ENCODE assay signal across 37 cellular contexts in the genomic region with DNA sequence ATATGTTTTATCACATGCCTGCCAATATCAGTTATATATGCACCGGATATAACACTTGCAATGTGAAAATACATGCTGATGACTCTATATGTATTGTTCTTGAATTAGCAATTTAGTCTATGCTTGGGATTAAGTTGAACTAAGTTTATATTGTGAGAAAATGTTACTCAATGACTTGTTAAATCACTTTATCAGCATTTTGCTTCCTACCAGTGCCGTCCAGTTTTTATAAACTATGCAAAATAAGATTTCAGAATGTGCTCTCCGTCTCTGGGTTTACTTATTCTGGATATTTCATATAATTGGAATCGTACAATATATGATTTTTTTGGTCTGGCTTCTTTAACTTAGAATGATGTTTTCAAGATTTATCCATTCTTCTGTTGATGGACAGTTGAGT. TPM values are rescaled to one million over a fixed set of nuclear protein-coding genes. Genes with fewer than 3 reads are reported as not detected.
"Had no signal": no experiment of that assay in that cellular context is flagged by ENCODE, and none has a peak within 500 bp of the region (broad histone marks: within the 10 kb centered on the region; RNA-seq: fewer than 3 reads in every experiment).

No MANE protein-coding gene starts in this region.

- H3K27ac ChIP-seq: adrenal gland, ascending aorta, body of pancreas, brain microvascular endothelial cell, breast epithelium, cardiac muscle cell had no signal

- DNase-seq: activated effector memory CD4-positive, alpha-beta T cell treated with anti-CD3 and anti-CD28 coated beads, Interleukin-2, amount 50 U/mL, for 16 hours; activated effector memory CD4-positive, alpha-beta T cell treated with Interleukin-2 at 50 U/mL for 16 hours; activated gamma-delta T cell; activated gamma-delta T cell treated with Interleukin-2 at 50 U/mL for 16 hours; activated naive CD4-positive, alpha-beta T cell; activated naive CD4-positive, alpha-beta T cell treated with anti-CD3 and anti-CD28 coated beads for 36 hours; activated naive CD4-positive, alpha-beta T cell treated with anti-CD3 and anti-CD28 coated beads, Interleukin-2, amount 10 ng/mL, durations not matched to agents 7 days and 5 days; activated naive CD4-positive, alpha-beta T cell treated with anti-CD3 and anti-CD28 coated beads, Interleukin-2, amount 50 U/mL, for 16 hours; activated naive CD4-positive, alpha-beta T cell treated with Interleukin-2 at 50 U/mL for 16 hours; activated naive CD8-positive, alpha-beta T cell treated with anti-CD3 and anti-CD28 coated beads for 36 hours; activated naive CD8-positive, alpha-beta T cell treated with anti-CD3 and anti-CD28 coated beads, Interleukin-2, amount 10 ng/mL, durations not matched to agents 7 days and 5 days; activated naive CD8-positive, alpha-beta T cell treated with anti-CD3 and anti-CD28 coated beads, Interleukin-2, amount 50 U/mL, for 24 hours; activated T-cell treated with anti-CD3 and anti-CD28 coated beads, Interleukin-2, amount 50 U/mL, for 24 hours; activated T-cell treated with anti-CD3 and anti-CD28 coated beads, Interleukin-2, amount 50 U/mL, for 4 hours; activated T-cell treated with anti-CD3 and anti-CD28 coated beads, Interleukin-2, amount 50 U/mL, for 48 hours; activated T-cell treated with anti-CD3 and anti-CD28 coated beads, Interleukin-2, amount 50 U/mL, for 72 hours; adrenal gland; amniotic stem cell; amygdala; anterior cingulate cortex; aorta; body of pancreas; brain microvascular endothelial cell; caudate nucleus; central memory CD4-positive, alpha-beta T cell; cerebellar nuclear complex had no signal

- H3K4me1 ChIP-seq: adrenal gland, ascending aorta, body of pancreas, breast epithelium had no signal

- FAIRE-seq: astrocyte, bronchial epithelial cell had no signal

- H3K9me3 ChIP-seq: adrenal gland, ascending aorta, body of pancreas, breast epithelium had no signal

- ATAC-seq: activated naive CD4-positive, alpha-beta T cell treated with anti-CD3 and anti-CD28 coated beads, Interleukin-2, amount 50 U/mL, for 72 hours; activated naive CD8-positive, alpha-beta T cell treated with anti-CD3 and anti-CD28 coated beads, Interleukin-2, amount 50 U/mL, for 24 hours; activated T-cell treated with anti-CD3 and anti-CD28 coated beads, Interleukin-2, amount 50 U/mL, for 4 hours; activated T-cell treated with anti-CD3 and anti-CD28 coated beads, Interleukin-2, amount 50 U/mL, for 72 hours; activated T-helper 17 cell treated with anti-CD3 and anti-CD28 coated beads, Interleukin-2, amount 50 U/mL, for 72 hours; body of pancreas had no signal

- H3K27me3 ChIP-seq: ascending aorta, body of pancreas, breast epithelium, cardiac muscle cell had no signal

- H3K36me3 ChIP-seq: adrenal gland, ascending aorta, brain microvascular endothelial cell, breast epithelium, cardiac muscle cell had no signal

- H3K4me3 ChIP-seq: adrenal gland, ascending aorta, body of pancreas, breast epithelium, cardiac muscle cell had no signal

RNA-seq across cellular contexts. Expression of gene SLC26A3, which starts 25.5 kb away (rescaled TPM):
- total RNA-seq: activated naive CD4-positive, alpha-beta T cell treated with anti-CD3 and anti-CD28 coated beads for 36 hours; activated naive CD4-positive, alpha-beta T cell treated with anti-CD3 and anti-CD28 coated beads, Interleukin-2, amount 50 U/mL, for 72 hours; activated naive CD8-positive, alpha-beta T cell treated with anti-CD3 and anti-CD28 coated beads for 36 hours; activated naive CD8-positive, alpha-beta T cell treated with anti-CD3 and anti-CD28 coated beads, Interleukin-2, amount 10 ng/mL, durations not matched to agents 7 days and 5 days; activated T-cell treated with anti-CD3 and anti-CD28 coated beads, Interleukin-2, amount 50 U/mL, for 72 hours; activated T-helper 1 cell treated with anti-CD3 and anti-CD28 coated beads, Interleukin-12 subunit alpha, Interleukin-12 subunit beta, Interleukin-2, Interleukin-4 antibody, amounts not matched to agents 30 ng/mL and 10 ng/mL and 1 ng/mL, durations not matched to agents 14 hours and 24 hours and 36 hours; activated T-helper 17 cell treated with anti-CD3 and anti-CD28 coated beads, Interleukin-2, amount 50 U/mL, for 72 hours; activated T-helper 2 cell treated with anti-CD3 and anti-CD28 coated beads, Interferon-gamma antibody, Interleukin-2, Interleukin-4, amounts not matched to agents 10 μg/mL and 5 μg/mL and 100 μg/mL, durations not matched to agents 14 hours and 24 hours and 36 hours; aorta; astrocyte; body of pancreas; bronchial epithelial cell; cardiac muscle cell; cardiac septum; chondrocyte had no signal
